12 cellular contexts compared by ENCODE assay signal in the genomic region with DNA sequence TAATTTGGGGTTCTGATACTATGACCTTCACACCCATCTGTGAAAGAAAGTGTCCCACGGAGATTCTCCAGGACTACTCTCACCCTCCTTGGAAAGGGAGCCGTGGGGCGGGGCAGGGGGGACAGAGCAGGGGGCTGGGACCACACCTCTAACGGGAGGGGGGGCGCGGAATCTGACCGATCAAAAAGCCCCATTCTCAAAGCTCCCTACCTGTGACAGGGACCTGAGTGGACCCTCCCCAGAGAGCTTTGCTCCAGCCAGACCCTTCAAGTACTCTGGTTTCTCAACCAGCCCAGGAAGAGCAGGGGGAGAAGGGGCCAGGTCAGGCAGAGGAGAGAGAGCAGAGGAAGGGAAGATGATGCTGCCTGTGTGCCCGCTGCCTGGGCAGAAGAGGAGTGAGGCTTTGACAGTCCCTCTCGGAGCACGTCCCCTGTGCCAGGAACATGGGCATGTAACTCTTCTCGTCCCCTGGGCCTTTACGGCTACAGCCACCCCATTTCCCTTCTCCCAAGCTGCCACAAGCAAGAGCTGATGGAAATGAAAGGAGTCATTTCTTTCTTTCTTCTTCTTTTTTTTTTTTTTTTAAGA. TPM values are rescaled to one million over a fixed set of nuclear protein-coding genes. Genes with fewer than 3 reads are reported as not detected.
DNase-seq lines count a peak whose midpoint lies in the region; ATAC-seq lines count a peak whose summit lies in the region.
"Had no signal": no experiment of that assay in that cellular context is flagged by ENCODE, and none has a peak within 500 bp of the region (broad histone marks: within the 10 kb centered on the region; RNA-seq: fewer than 3 reads in every experiment).

No MANE protein-coding gene starts in this region.

- H3K4me1 Mint-ChIP-seq in activated CD4-positive, alpha-beta T cell treated with anti-CD3 and anti-CD28 coated beads for 36 hours: peaks cover 54% of the 10 kb centered on the region
- peaks cover 48% of the 10 kb centered on the region for H3K4me1 Mint-ChIP-seq in activated CD4-positive, alpha-beta memory T cell treated with anti-CD3 and anti-CD28 coated beads for 36 hours (ENCODE audit: low read depth)

- DNase-seq in activated CD4-positive, alpha-beta T cell treated with anti-CD3 and anti-CD28 coated beads for 36 hours: peak; percentile 34
- no peak for DNase-seq in activated CD4-positive, alpha-beta T cell treated with anti-CD3 and anti-CD28 coated beads, Interleukin-2, amount 50 U/mL, for 4 hours
- DNase-seq in activated CD4-positive, alpha-beta memory T cell treated with anti-CD3 and anti-CD28 coated beads for 36 hours: peak; percentile 27
- DNase-seq in aorta (no peak), HUDEP-2 (lab: John Stamatoyannopoulos, UW; ENCODE audit: unreplicated experiment in 76 of 76) (no peak), NCI-H2227 treated with DMSO at 0.1 percent for 48 hours (lab: John Stamatoyannopoulos, UW) (no peak)
- DNase-seq: ACHN, islet precursor cell, NCI-H1105 had no signal

- peaks cover 0 to 34% (median 28%) of the 10 kb centered on the region in 5 donors for H3K36me3 ChIP-seq in subcutaneous abdominal adipose tissue (ENCODE audit: control insufficient read depth in 5 of 5, insufficient read depth in 5 of 5, low read length in 5 of 5)
- no peaks in the 10 kb centered on the region for H3K36me3 ChIP-seq in aorta (ENCODE audit: control insufficient read depth in 1 of 2, insufficient read depth in 2 of 2, low read length in 1 of 2)

- POLR2A ChIA-PET in activated CD4-positive, alpha-beta T cell treated with anti-CD3 and anti-CD28 coated beads for 36 hours (lab: Charles Lee): no interaction called here
- POLR2A ChIA-PET in activated CD4-positive, alpha-beta memory T cell treated with anti-CD3 and anti-CD28 coated beads for 36 hours (lab: Charles Lee): interaction anchor here (1.0 kb wide), 1 partner anchor 12 kb away, joined by 3 read pairs; no protein-coding TSS in a partner anchor

- CTCF ChIA-PET in activated CD4-positive, alpha-beta T cell treated with anti-CD3 and anti-CD28 coated beads for 36 hours (lab: Charles Lee): interaction anchor here (0.6 to 1.1 kb wide), 7 partner anchors 15 to 1467 kb away, joined by 3 to 4 read pairs (median 3); no protein-coding TSS in a partner anchor
- CTCF ChIA-PET in activated CD4-positive, alpha-beta memory T cell treated with anti-CD3 and anti-CD28 coated beads for 36 hours (lab: Charles Lee): interaction anchor here (0.6 kb wide), 2 partner anchors 55 to 538 kb away, joined by 3 read pairs; no protein-coding TSS in a partner anchor

- H3K27me3 ChIP-seq in layer of hippocampus (ENCODE audit: control insufficient read depth, insufficient read depth, low read length): no peaks in the 10 kb centered on the region
- no peaks in the 10 kb centered on the region for H3K27me3 ChIP-seq in subcutaneous abdominal adipose tissue (ENCODE audit: control insufficient read depth in 5 of 5, insufficient read depth in 4 of 5, low read length in 5 of 5)
- H3K27me3 ChIP-seq in aorta (ENCODE audit: control insufficient read depth in 1 of 2, insufficient read depth in 2 of 2, low read length in 1 of 2): no peaks in the 10 kb centered on the region

- no peaks in the 10 kb centered on the region for H3K27me3 Mint-ChIP-seq in activated CD4-positive, alpha-beta T cell treated with anti-CD3 and anti-CD28 coated beads for 36 hours
- no peaks in the 10 kb centered on the region for H3K27me3 Mint-ChIP-seq in activated CD4-positive, alpha-beta memory T cell treated with anti-CD3 and anti-CD28 coated beads for 36 hours

- intact Hi-C loops in activated CD4-positive, alpha-beta T cell treated with anti-CD3 and anti-CD28 coated beads for 36 hours (cut with DNase I, micrococcal nuclease): loop anchor here in 1 of 2 experiments (5.0 kb wide), 2 partner anchors 256 to 314 kb away; partner anchors contain the start of genes PIMREG and RNASEK
- intact Hi-C loops in activated CD4-positive, alpha-beta memory T cell treated with anti-CD3 and anti-CD28 coated beads for 36 hours (cut with micrococcal nuclease): loop anchor here (10.0 kb wide), 1 partner anchor 258 kb away; the partner anchor contains the start of gene RNASEK
- intact Hi-C loops in aorta (cut with DNase I): no loop called here

- peak overlapping the region; percentile 84 to 98 (median 89) for H3K4me3 ChIP-seq in subcutaneous abdominal adipose tissue (ENCODE audit: low read depth in 1 of 5, low read length in 5 of 5)
- H3K4me3 ChIP-seq in aorta (ENCODE audit: low read length in 2 of 2): peak overlapping the region in 1 of 2 donors; percentile 20

- H3K4me3 Mint-ChIP-seq in activated CD4-positive, alpha-beta T cell treated with anti-CD3 and anti-CD28 coated beads for 36 hours: peak overlapping the region; percentile 99
- peak overlapping the region; percentile 89 for H3K4me3 Mint-ChIP-seq in activated CD4-positive, alpha-beta memory T cell treated with anti-CD3 and anti-CD28 coated beads for 36 hours

- peak overlapping the region; percentile 99 for H3K27ac Mint-ChIP-seq in activated CD4-positive, alpha-beta T cell treated with anti-CD3 and anti-CD28 coated beads for 36 hours
- peak overlapping the region; percentile 81 for H3K27ac Mint-ChIP-seq in activated CD4-positive, alpha-beta memory T cell treated with anti-CD3 and anti-CD28 coated beads for 36 hours

- H3K9me3 Mint-ChIP-seq in activated CD4-positive, alpha-beta T cell treated with anti-CD3 and anti-CD28 coated beads for 36 hours (ENCODE audit: low read depth): no peaks in the 10 kb centered on the region
- H3K9me3 Mint-ChIP-seq in activated CD4-positive, alpha-beta memory T cell treated with anti-CD3 and anti-CD28 coated beads for 36 hours: no peaks in the 10 kb centered on the region

- H3K9me3 ChIP-seq in subcutaneous abdominal adipose tissue (ENCODE audit: control insufficient read depth in 5 of 5, low read length in 5 of 5): no peaks in the 10 kb centered on the region
- no peaks in the 10 kb centered on the region for H3K9me3 ChIP-seq in aorta (ENCODE audit: control insufficient read depth, low read length)

- peak overlapping the region; percentile 69 for H3K27ac ChIP-seq in layer of hippocampus (ENCODE audit: low read depth, low read length)
- peak overlapping the region; percentile 86 for H3K27ac ChIP-seq in subcutaneous abdominal adipose tissue (ENCODE audit: low read depth, low read length)
- no peak overlapping the region for H3K27ac ChIP-seq in aorta (ENCODE audit: low read depth in 1 of 2, low read length in 2 of 2)

- 62 to 71% methylated on average over 12 of the region's 12 CpGs for WGBS in aorta, 2 donors

- peaks cover 2 to 65% (median 46%) of the 10 kb centered on the region in 5 donors for H3K4me1 ChIP-seq in subcutaneous abdominal adipose tissue (ENCODE audit: control insufficient read depth in 5 of 5, insufficient read depth in 5 of 5, low read length in 5 of 5)
- H3K4me1 ChIP-seq in aorta (ENCODE audit: control insufficient read depth in 1 of 2, insufficient read depth in 2 of 2, low read length in 2 of 2): no peaks in the 10 kb centered on the region

- H3K36me3 Mint-ChIP-seq in activated CD4-positive, alpha-beta T cell treated with anti-CD3 and anti-CD28 coated beads for 36 hours (ENCODE audit: low read depth): peaks cover 34% of the 10 kb centered on the region
- H3K36me3 Mint-ChIP-seq in activated CD4-positive, alpha-beta memory T cell treated with anti-CD3 and anti-CD28 coated beads for 36 hours: peaks cover 30% of the 10 kb centered on the region

- ATAC-seq in activated CD4-positive, alpha-beta T cell treated with anti-CD3 and anti-CD28 coated beads for 36 hours: peak; percentile 16
- ATAC-seq in aorta (ENCODE audit: low FRiP score): no peak

- peak overlapping the region; percentile 72 to 95 (median 84) for H3K9ac ChIP-seq in subcutaneous abdominal adipose tissue (ENCODE audit: low read length in 5 of 5)

RNA-seq across cellular contexts. Expression of gene XAF1, which starts 0.7 kb away (rescaled TPM):
- 10 to 100 TPM; 47.7 to 48.6 TPM for total RNA-seq in activated CD4-positive, alpha-beta T cell treated with anti-CD3 and anti-CD28 coated beads for 36 hours
- total RNA-seq in activated CD4-positive, alpha-beta memory T cell treated with anti-CD3 and anti-CD28 coated beads for 36 hours: 10 to 100 TPM; 26.8 to 27.4 TPM
- total RNA-seq in aorta: 100 to 1,000 TPM in 1 of 2 donors, 10 to 100 TPM in 1; 74.8 to 108 TPM
- polyA plus RNA-seq in aorta: 10 to 100 TPM in 1 of 2 donors, 1 to 10 TPM in 1; 4.5 to 56.8 TPM

RNA-seq across cellular contexts. Expression of gene FBXO39, which starts 19.5 kb away (rescaled TPM):
- under 1 TPM; 0.19 to 0.27 TPM for total RNA-seq in activated CD4-positive, alpha-beta T cell treated with anti-CD3 and anti-CD28 coated beads for 36 hours
- not detected for total RNA-seq in activated CD4-positive, alpha-beta memory T cell treated with anti-CD3 and anti-CD28 coated beads for 36 hours
- total RNA-seq in aorta: 1 to 10 TPM in 1 of 2 donors, under 1 TPM in 1; 0.26 to 2.0 TPM
- under 1 TPM in 1 of 2 donors, not detected in 1; 0.26 TPM for polyA plus RNA-seq in aorta

RNA-seq across cellular contexts. Expression of gene SLC13A5, which starts 43.4 kb away (rescaled TPM):
- total RNA-seq in activated CD4-positive, alpha-beta T cell treated with anti-CD3 and anti-CD28 coated beads for 36 hours: not detected
- total RNA-seq in activated CD4-positive, alpha-beta memory T cell treated with anti-CD3 and anti-CD28 coated beads for 36 hours: not detected
- total RNA-seq in aorta: under 1 TPM; 0.10 to 0.36 TPM
- not detected for polyA plus RNA-seq in aorta
- total RNA-seq: subcutaneous adipose tissue had no signal

Comparison
In these comparisons a context has a peak if more than half of its experiments do, and no peak if none do; other contexts are left out.
1. DNase-seq: peak in activated CD4-positive, alpha-beta T cell treated with anti-CD3 and anti-CD28 coated beads for 36 hours (single experiment) and activated CD4-positive, alpha-beta memory T cell treated with anti-CD3 and anti-CD28 coated beads for 36 hours (single experiment); none in activated CD4-positive, alpha-beta T cell treated with anti-CD3 and anti-CD28 coated beads, Interleukin-2, amount 50 U/mL, for 4 hours (0 of 2), aorta (0 of 2), HUDEP-2 (0 of 76) and NCI-H2227 treated with DMSO at 0.1 percent for 48 hours (single experiment).
2. H3K27ac ChIP-seq: peak in layer of hippocampus (single experiment) and subcutaneous abdominal adipose tissue (single experiment); none in aorta (0 of 2).